ENCODE assay signal across 9 cellular contexts in genomic region chr22:44351685-44352377, GRCh38. TPM values are rescaled to one million over a fixed set of nuclear protein-coding genes. Genes with fewer than 3 reads are reported as not detected.
DNase-seq lines count a peak whose midpoint lies in the region; ATAC-seq, FAIRE-seq and TF ChIP-seq lines count a peak whose summit lies in the region.
"Had no signal": no experiment of that assay in that cellular context is flagged by ENCODE, and none has a peak within 500 bp of the region (broad histone marks: within the 10 kb centered on the region; RNA-seq: fewer than 3 reads in every experiment).

No MANE protein-coding gene starts in this region.

- FAIRE-seq in K562 (lab: Jason Lieb, UNC), result no peak
- FAIRE-seq: frontal cortex had no signal

- TF ChIP-seq CTCF in K562 (IDR thresholded peaks at IDR 0.05 in 2 of 3, conservative IDR thresholded peaks at IDR 0.05 in 1 of 3; ENCODE audit: insufficient read depth in 2 of 3, low read depth in 1 of 3, low read length in 3 of 3) (no peak), neural progenitor cell (IDR thresholded peaks at IDR 0.05) (no peak), OCI-LY7 (conservative IDR thresholded peaks at IDR 0.05; ENCODE audit: low read length) (no peak)

- H4K20me1 ChIP-seq in K562 (replicated peaks; ENCODE audit: control insufficient read depth, insufficient read depth, low read length), result no peaks in the 10 kb centered on the region
- no peaks in the 10 kb centered on the region for H4K20me1 ChIP-seq in neural progenitor cell (ENCODE audit: low read depth)
- no peaks in the 10 kb centered on the region for H4K20me1 ChIP-seq in OCI-LY7 (ENCODE audit: insufficient read depth, low read length)

- DNase-seq in EH (ENCODE audit: low read depth) (peak; percentile 94), NCI-H2171 (lab: John Stamatoyannopoulos, UW) (peak; percentile 92), K562 (ENCODE audit: extremely low read depth in 1 of 4, low spot score in 3 of 4) (no peak), neural progenitor cell (ENCODE audit: low spot score) (peak; percentile 48), OCI-LY7 (ENCODE audit: low spot score) (no peak), Kasumi-1 (lab: John Stamatoyannopoulos, UW) (no peak), UCSD-AML1 (lab: John Stamatoyannopoulos, UW; ENCODE audit: unreplicated experiment) (no peak)
- no peak for DNase-seq in effector memory CD4-positive, alpha-beta T cell

- 4% methylated on average over 9 of the region's 11 CpGs for WGBS in K562 (ENCODE audit: insufficient coverage, low coverage, missing lambda C conversion rate)

- H3K27ac ChIP-seq in K562 (ENCODE audit: extremely low read depth, low read depth, low read length) (no peak overlapping the region), neural progenitor cell (no peak overlapping the region), OCI-LY7 (ENCODE audit: low read depth, low read length, poor library complexity, severe bottlenecking) (no peak overlapping the region)
- no peak overlapping the region for H3K27ac ChIP-seq in effector memory CD4-positive, alpha-beta T cell (ENCODE audit: insufficient read depth, low read length, poor library complexity, severe bottlenecking)

- no peak for TF ChIP-seq RAD21 in K562 (CRISPR knock-in tag; conservative IDR thresholded peaks at IDR 0.05 in 1 of 2, IDR thresholded peaks at IDR 0.05 in 1 of 2)

- H3K9me3 ChIP-seq in K562 (replicated peaks; ENCODE audit: control insufficient read depth, insufficient read depth, low read depth, low read length) (no peaks in the 10 kb centered on the region), neural progenitor cell (ENCODE audit: low read depth) (no peaks in the 10 kb centered on the region), OCI-LY7 (ENCODE audit: low read length) (no peaks in the 10 kb centered on the region)
- H3K9me3 ChIP-seq in effector memory CD4-positive, alpha-beta T cell (ENCODE audit: control insufficient read depth, low read length), result no peaks in the 10 kb centered on the region

- CTCF ChIA-PET in K562 (lab: Yijun Ruan, JAX; ENCODE audit: low intra/inter-chr PET ratio), result no interaction called here
- CTCF ChIA-PET in OCI-LY7 (lab: Charles Lee; ENCODE audit: unreplicated experiment), result no interaction called here

- peaks cover 10% of the 10 kb centered on the region for H3K27me3 Mint-ChIP-seq in neural progenitor cell (ENCODE audit: insufficient read depth, low read depth)

- intact Hi-C loops in K562 (cut with micrococcal nuclease), result no loop called here
- intact Hi-C loops in OCI-LY7 (cut with micrococcal nuclease; ENCODE audit: unreplicated experiment), result no loop called here

- H3K27me3 ChIP-seq in K562 (ENCODE audit: control insufficient read depth in 2 of 2, insufficient read depth in 2 of 2, low read length in 2 of 2) (peaks cover 0 to 5% of the 10 kb centered on the region in 2 experiments; a peak in 1 of 5 replicates), neural progenitor cell (no peaks in the 10 kb centered on the region)
- H3K27me3 ChIP-seq in effector memory CD4-positive, alpha-beta T cell (replicated peaks; ENCODE audit: control insufficient read depth, insufficient read depth, low read length, poor library complexity, severe bottlenecking), result no peaks in the 10 kb centered on the region

- BruUV-seq in K562 (replicated peaks; lab: Mats Ljungman, UMichigan), result no TSS peak
- no TSS peak for BruUV-seq in OCI-LY7 (replicated peaks; lab: Mats Ljungman, UMichigan)

- H3K79me2 ChIP-seq in K562 (ENCODE audit: control insufficient read depth, insufficient read depth, low read length) (no peaks in the 10 kb centered on the region), neural progenitor cell (ENCODE audit: low read depth) (no peaks in the 10 kb centered on the region), OCI-LY7 (ENCODE audit: insufficient read depth, low read depth, low read length) (no peaks in the 10 kb centered on the region)

- H3K4me3 ChIP-seq in K562, result no peak overlapping the region
- H3K4me3 ChIP-seq in neural progenitor cell, result no peak overlapping the region
- no peak overlapping the region for H3K4me3 ChIP-seq in OCI-LY7 (ENCODE audit: low read depth, low read length, poor library complexity, severe bottlenecking)
- H3K4me3 ChIP-seq in effector memory CD4-positive, alpha-beta T cell (ENCODE audit: insufficient read depth, low read depth, low read length, poor library complexity, severe bottlenecking), result no peak overlapping the region

- no peak for TF ChIP-seq EP300 in K562 (IDR thresholded peaks at IDR 0.05; ENCODE audit: low read length)

- in situ Hi-C loops in K562 (cut with MboI), result no loop called here

- no peaks in the 10 kb centered on the region for H3K36me3 Mint-ChIP-seq in neural progenitor cell

- peaks cover 36% of the 10 kb centered on the region for H3K4me1 Mint-ChIP-seq in neural progenitor cell

- no peaks in the 10 kb centered on the region for H3F3A ChIP-seq in neural progenitor cell (ENCODE audit: low read depth)

- no peak overlapping the region for H3K9ac ChIP-seq in K562 (ENCODE audit: insufficient read depth in 1 of 2, low read depth in 2 of 2, low read length in 2 of 2)
- H3K9ac ChIP-seq in neural progenitor cell, result no peak overlapping the region

- H3K4me2 ChIP-seq in K562 (ENCODE audit: insufficient read depth, low read length), result no peak overlapping the region
- H3K4me2 ChIP-seq in neural progenitor cell, result no peak overlapping the region
- H3K4me2 ChIP-seq in OCI-LY7 (ENCODE audit: low read length), result no peak overlapping the region

- no peaks in the 10 kb centered on the region for H3K9me2 ChIP-seq in OCI-LY7 (ENCODE audit: insufficient read depth, low read length)

- H3K4me3 Mint-ChIP-seq in neural progenitor cell, result peak overlapping the region; percentile 71

- no peaks in the 10 kb centered on the region for H3K9me3 Mint-ChIP-seq in neural progenitor cell

- ATAC-seq in K562, result no peak

- H3K9me1 ChIP-seq in K562 (ENCODE audit: control insufficient read depth, insufficient read depth, low read length), result no peaks in the 10 kb centered on the region

- POLR2A ChIA-PET in K562 (lab: Yijun Ruan, JAX), result no interaction called here
- POLR2A ChIA-PET in OCI-LY7 (lab: Charles Lee), result no interaction called here

- H2AFZ ChIP-seq in K562 (ENCODE audit: low read depth, low read length) (no peak overlapping the region), neural progenitor cell (replicated peaks) (no peak overlapping the region), OCI-LY7 (ENCODE audit: low read length) (no peak overlapping the region)

- TF ChIP-seq POLR2A in K562 (conservative IDR thresholded peaks at IDR 0.05), result no peak

- H3K36me3 ChIP-seq in K562 (ENCODE audit: control insufficient read depth, insufficient read depth, low read length) (no peaks in the 10 kb centered on the region), neural progenitor cell (no peaks in the 10 kb centered on the region), OCI-LY7 (ENCODE audit: insufficient read depth, low read length) (no peaks in the 10 kb centered on the region)
- no peaks in the 10 kb centered on the region for H3K36me3 ChIP-seq in effector memory CD4-positive, alpha-beta T cell (ENCODE audit: control insufficient read depth, insufficient read depth, low read length)

- H3K4me1 ChIP-seq in K562 (replicated peaks in 1 of 2; ENCODE audit: control insufficient read depth in 2 of 2, insufficient read depth in 2 of 2, low read length in 2 of 2), result no peaks in the 10 kb centered on the region
- H3K4me1 ChIP-seq in neural progenitor cell, result peaks cover 18% of the 10 kb centered on the region
- H3K4me1 ChIP-seq in OCI-LY7 (ENCODE audit: insufficient read depth, low read length, poor library complexity, severe bottlenecking), result no peaks in the 10 kb centered on the region
- H3K4me1 ChIP-seq in effector memory CD4-positive, alpha-beta T cell (ENCODE audit: control insufficient read depth, insufficient read depth, low read length, poor library complexity, severe bottlenecking), result no peaks in the 10 kb centered on the region

- H3K27ac Mint-ChIP-seq in neural progenitor cell, result peak overlapping the region; percentile 42

TF ChIP-seq in K562, 482 proteins besides CTCF, POLR2A, EP300 and RAD21 (continues in another document):
- no peak for TF ChIP-seq KLF10 (CRISPR knock-in tag; IDR thresholded peaks at IDR 0.05)
- TF ChIP-seq ZC3H4 (CRISPR knock-in tag; IDR thresholded peaks at IDR 0.05; ENCODE audit: borderline replicate concordance), result no peak
- TF ChIP-seq ZNF316 (IDR thresholded peaks at IDR 0.05), result peak; percentile 82
- no peak for TF ChIP-seq ZNF586 (CRISPR knock-in tag; conservative IDR thresholded peaks at IDR 0.05)
- peak; percentile 89 for TF ChIP-seq MAFK (IDR thresholded peaks at IDR 0.05; ENCODE audit: low read length)
- no peak for TF ChIP-seq ZSCAN32 (CRISPR knock-in tag; IDR thresholded peaks at IDR 0.05)
- no peak for TF ChIP-seq HOXB6 (CRISPR knock-in tag; IDR thresholded peaks at IDR 0.05; ENCODE audit: borderline replicate concordance)
- TF ChIP-seq RCOR1 (IDR thresholded peaks at IDR 0.05; ENCODE audit: borderline replicate concordance in 1 of 2, low read depth in 2 of 2, low read length in 2 of 2), result no peak
- no peak for TF ChIP-seq PRMT5 (CRISPR knock-in tag; IDR thresholded peaks at IDR 0.05)
- TF ChIP-seq ZNF24 (IDR thresholded peaks at IDR 0.05), result no peak
- TF ChIP-seq NFIC (IDR thresholded peaks at IDR 0.05), result 0 out of 2 replicates have a peak, but pooled peaks have one; percentile 17
- TF ChIP-seq ZNF175 (CRISPR knock-in tag; IDR thresholded peaks at IDR 0.05; ENCODE audit: low read depth), result no peak
- no peak for TF ChIP-seq SAFB (IDR thresholded peaks at IDR 0.05; ENCODE audit: borderline replicate concordance, low read depth, low read length)

RNA-seq across cellular contexts. Expression of gene SHISAL1, which starts 39.1 kb away (rescaled TPM):
- total RNA-seq in K562 (2011; cell fraction: chromatin; rRNA removed; ENCODE audit: low replicate concordance), result not detected in 2 replicates
- total RNA-seq in K562 (2011; cell fraction: nucleolus; rRNA removed), result not detected in 2 replicates
- not detected in 2 replicates for total RNA-seq in K562 (2011; cell fraction: nucleoplasm; rRNA removed)
- not detected in 2 replicates for total RNA-seq in K562 (2014; rRNA removed)
- not detected in 2 replicates for total RNA-seq in K562 (2014; rRNA removed; fragmentation: Illumina TruSeq; extraction: Trizol)
- not detected in 2 replicates for total RNA-seq in K562 (2015; rRNA removed; fragmentation: Illumina TruSeq; extraction: Trizol)
- total RNA-seq in K562 (2021), result not detected in 2 replicates
- not detected in 2 replicates for polyA plus RNA-seq in K562 (2011; rRNA removed)
- not detected in 2 replicates for polyA plus RNA-seq in K562 (2011; cell fraction: cytosol; rRNA removed)
- not detected in 2 replicates for polyA plus RNA-seq in K562 (2011; cell fraction: nucleus; rRNA removed)
- polyA plus RNA-seq in K562 (2012), result 0.03 TPM in 1 of 2 replicates, not detected in the other
- not detected in 2 replicates for polyA plus RNA-seq in K562 (2014; fragmentation: Illumina TruSeq; extraction: Trizol)
- polyA plus RNA-seq in K562 (2014; fragmentation: Nextera tagmentation; extraction: Ambion mirVana), result not detected
- polyA plus RNA-seq in K562 (2014; rRNA removed), result not detected in 2 replicates
- not detected in 2 replicates for polyA minus RNA-seq in K562 (2011; rRNA and poly(A)+ RNA removed)
- not detected in 2 replicates for polyA minus RNA-seq in K562 (2011; cell fraction: cytosol; rRNA and poly(A)+ RNA removed)
- polyA minus RNA-seq in K562 (2011; cell fraction: nucleus; rRNA and poly(A)+ RNA removed), result under 0.01 TPM in 1 of 2 replicates, not detected in the other
- 4.4 and 5.7 TPM in 2 replicates for total RNA-seq in neural progenitor cell (ENCODE audit: low replicate concordance)
- total RNA-seq in OCI-LY7 (2014; rRNA removed; shearing (Covaris generic)), result not detected in 2 replicates
- not detected in 2 replicates for total RNA-seq in OCI-LY7 (2022)

Comparison
In these comparisons a context has a peak if more than half of its experiments do, and no peak if none do; other contexts are left out.
1. DNase-seq: peak in EH (single experiment), NCI-H2171 (single experiment) and neural progenitor cell (single experiment); none in K562 (0 of 4), OCI-LY7 (single experiment), Kasumi-1 (0 of 2), UCSD-AML1 (single experiment) and effector memory CD4-positive, alpha-beta T cell (0 of 3).